6 cellular contexts compared by ENCODE assay signal in the genomic region with DNA sequence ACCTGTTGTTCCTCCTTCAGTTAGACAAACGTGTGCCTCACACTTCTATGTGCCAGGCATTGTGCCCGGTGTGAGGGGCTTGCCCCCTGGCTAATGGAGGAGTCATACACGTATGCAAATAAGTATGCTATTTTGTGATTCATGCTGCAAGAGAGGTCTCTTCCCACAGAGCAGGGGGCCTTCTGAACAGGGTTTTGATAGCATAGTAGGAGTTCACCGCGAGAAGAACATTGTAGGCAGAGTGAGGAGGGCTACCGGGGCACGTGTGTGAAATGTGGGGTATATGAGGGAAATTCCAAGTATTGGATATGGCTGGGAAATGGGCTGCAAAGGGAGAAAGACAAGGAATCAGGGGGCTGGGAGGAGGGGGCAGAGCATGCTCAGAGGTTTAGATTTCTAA.
"Had no signal": no experiment of that assay in that cellular context is flagged by ENCODE, and none has a peak within 500 bp of the region (broad histone marks: within the 10 kb centered on the region; RNA-seq: fewer than 3 reads in every experiment).

No MANE protein-coding gene starts in this region.

- ATAC-seq: GM23338, K562 had no signal

- H3K9me3 Mint-ChIP-seq: HFFc6 had no signal

- H3K4me3 Mint-ChIP-seq: GM23338, H9, HFFc6 had no signal

- H3K4me3 ChIP-seq: GM23338, K562 had no signal

- H2AFZ ChIP-seq: GM23338 had no signal

- H3K27ac Mint-ChIP-seq: GM23338, HFFc6 had no signal

- DNase-seq: H9, HCEC 1CT, HFFc6, IMR-90 had no signal

- H3K4me2 ChIP-seq: GM23338 had no signal
